In genomic region chr14:56339855-56340701, GRCh38 we compare ENCODE assay signal across 8 cellular contexts.
DNase-seq lines count a peak whose midpoint lies in the region; ATAC-seq lines count a peak whose summit lies in the region.

No MANE protein-coding gene starts in this region.

- H3K4me1 Mint-ChIP-seq in activated CD4-positive, alpha-beta T cell treated with anti-CD3 and anti-CD28 coated beads, Interleukin-2, amount 10 ng/mL, durations not matched to agents 7 days and 5 days: peaks cover 12% of the 10 kb centered on the region

- no peak overlapping the region for H3K27ac Mint-ChIP-seq in activated CD4-positive, alpha-beta T cell treated with anti-CD3 and anti-CD28 coated beads, Interleukin-2, amount 10 ng/mL, durations not matched to agents 7 days and 5 days

- CTCF ChIA-PET in activated CD4-positive, alpha-beta T cell treated with anti-CD3 and anti-CD28 coated beads, Interleukin-2, amount 10 ng/mL, durations not matched to agents 7 days and 5 days (lab: Charles Lee): interaction anchor here (0.5 to 1.9 kb wide), 12 partner anchors 10 to 669 kb away, joined by 3 to 7 read pairs (median 3); no protein-coding TSS in a partner anchor

- DNase-seq in activated CD4-positive, CD25-positive, alpha-beta regulatory T cell treated with anti-CD3 and anti-CD28 coated beads, Interleukin-2, amount 50 U/mL, for 72 hours: no peak
- DNase-seq in NCI-H510A treated with DMSO at 0.1 percent for 48 hours (lab: John Stamatoyannopoulos, UW) (peak; percentile 89), ecto neural progenitor cell (ENCODE audit: low spot score) (peak; percentile 64), lung microvascular endothelial cell (ENCODE audit: low read depth in 2 of 2) (peak; percentile 83 to 94)
- peak; percentile 61 for DNase-seq in activated CD4-positive, alpha-beta T cell treated with anti-CD3 and anti-CD28 coated beads, Interleukin-2, amount 10 ng/mL, durations not matched to agents 7 days and 5 days
- peak; percentile 3 for DNase-seq in stimulated activated CD8-positive, alpha-beta memory T cell treated with anti-CD3 and anti-CD28 coated beads, Interleukin-12 subunit alpha, Interleukin-12 subunit beta, amount 100 ng/mL, for 4 hours (ENCODE audit: low read depth)

- no peaks in the 10 kb centered on the region for H3K36me3 Mint-ChIP-seq in activated CD4-positive, alpha-beta T cell treated with anti-CD3 and anti-CD28 coated beads, Interleukin-2, amount 10 ng/mL, durations not matched to agents 7 days and 5 days (ENCODE audit: low read depth)

- POLR2A ChIA-PET in activated CD4-positive, alpha-beta T cell treated with anti-CD3 and anti-CD28 coated beads, Interleukin-2, amount 10 ng/mL, durations not matched to agents 7 days and 5 days (lab: Charles Lee): no interaction called here

- H3K27me3 Mint-ChIP-seq in activated CD4-positive, alpha-beta T cell treated with anti-CD3 and anti-CD28 coated beads, Interleukin-2, amount 10 ng/mL, durations not matched to agents 7 days and 5 days: peaks cover 3% of the 10 kb centered on the region

- peak; percentile 46 to 56 for ATAC-seq in activated CD4-positive, CD25-positive, alpha-beta regulatory T cell treated with anti-CD3 and anti-CD28 coated beads, Interleukin-2, amount 50 U/mL, for 24 hours
- ATAC-seq in HG03159 (IDR thresholded peaks at IDR 0.05; ENCODE audit: unreplicated experiment): peak; percentile 88

- no peaks in the 10 kb centered on the region for H3K9me3 Mint-ChIP-seq in activated CD4-positive, alpha-beta T cell treated with anti-CD3 and anti-CD28 coated beads, Interleukin-2, amount 10 ng/mL, durations not matched to agents 7 days and 5 days

- H3K4me3 Mint-ChIP-seq in activated CD4-positive, alpha-beta T cell treated with anti-CD3 and anti-CD28 coated beads, Interleukin-2, amount 10 ng/mL, durations not matched to agents 7 days and 5 days: no peak overlapping the region
